1 cellular context compared by ENCODE assay signal in genomic region chr3:12670789-12671450, GRCh38.
TF ChIP-seq lines count a peak whose summit lies in the region.

No MANE protein-coding gene starts in this region.

TF ChIP-seq in HepG2, 621 proteins besides CTCF, POLR2A, EP300 and RAD21 (continued from another document and continues in another):
- TF ChIP-seq CSRNP2 (CRISPR knock-in tag; conservative IDR thresholded peaks at IDR 0.05; ENCODE audit: low read depth) (no peak), NR2F1 (CRISPR knock-in tag; IDR thresholded peaks at IDR 0.05) (peak; percentile 29 to 39; a peak in 2 of 4 replicates), CREM (IDR thresholded peaks at IDR 0.05) (no peak), CREM (CRISPR knock-in tag; IDR thresholded peaks at IDR 0.05) (no peak), ZEB1 (IDR thresholded peaks at IDR 0.05; ENCODE audit: insufficient replicate concordance, low read depth) (no peak), FOXK2 (IDR thresholded peaks at IDR 0.05) (no peak), MATR3 (CRISPR knock-in tag; IDR thresholded peaks at IDR 0.05) (no peak), ZMYM4 (CRISPR knock-in tag; IDR thresholded peaks at IDR 0.05) (peak; percentile 24; the same call in 1 of the 2 replicates), SALL1 (CRISPR knock-in tag; IDR thresholded peaks at IDR 0.05) (peak; percentile 95), ZNF619 (CRISPR knock-in tag; IDR thresholded peaks at IDR 0.05) (no peak), ZNF660 (CRISPR knock-in tag; IDR thresholded peaks at IDR 0.05; ENCODE audit: borderline replicate concordance, low read depth) (no peak), ZNF629 (CRISPR knock-in tag; conservative IDR thresholded peaks at IDR 0.05) (no peak), FOXA1 (IDR thresholded peaks at IDR 0.05) (no peak), FOXA1 (CRISPR knock-in tag; IDR thresholded peaks at IDR 0.05) (peak; percentile 76), SKI (IDR thresholded peaks at IDR 0.05; ENCODE audit: partially characterized antibody) (peak; percentile 29), MTA1 (CRISPR knock-in tag; IDR thresholded peaks at IDR 0.05; ENCODE audit: borderline replicate concordance) (peak; percentile 43; the same call in 1 of the 2 replicates), SP1 (IDR thresholded peaks at IDR 0.05) (no peak), SP1 (CRISPR knock-in tag; IDR thresholded peaks at IDR 0.05) (no peak), TARDBP (CRISPR knock-in tag; IDR thresholded peaks at IDR 0.05) (no peak), ZNF3 (CRISPR knock-in tag; IDR thresholded peaks at IDR 0.05) (no peak), ZKSCAN5 (CRISPR knock-in tag; IDR thresholded peaks at IDR 0.05) (no peak), CCDC6 (CRISPR knock-in tag; IDR thresholded peaks at IDR 0.05) (no peak), AKNA (CRISPR knock-in tag; IDR thresholded peaks at IDR 0.05; ENCODE audit: borderline replicate concordance) (no peak), XRCC5 (optimal IDR thresholded peaks at IDR 0.05; ENCODE audit: low read length) (peak; percentile 62), TOPORS (CRISPR knock-in tag; IDR thresholded peaks at IDR 0.05) (no peak), MTF2 (CRISPR knock-in tag; IDR thresholded peaks at IDR 0.05; ENCODE audit: borderline replicate concordance) (no peak), SOX13 (IDR thresholded peaks at IDR 0.05) (no peak), SOX13 (CRISPR knock-in tag; conservative IDR thresholded peaks at IDR 0.05 in 1 of 2, IDR thresholded peaks at IDR 0.05 in 1 of 2) (peak in 1 of 2 experiments; percentile 32; a peak in 1 of 4 replicates), MAX (IDR thresholded peaks at IDR 0.05) (0 out of 2 replicates have a peak, but pooled peaks have one; percentile 22), NR2F2 (IDR thresholded peaks at IDR 0.05; ENCODE audit: borderline replicate concordance, low read depth) (peak; percentile 70; the same call in 1 of the 2 replicates), ARNTL (CRISPR knock-in tag; IDR thresholded peaks at IDR 0.05) (no peak), ARNT (IDR thresholded peaks at IDR 0.05) (no peak), NR2C2 (CRISPR knock-in tag; IDR thresholded peaks at IDR 0.05; ENCODE audit: borderline replicate concordance) (peak; percentile 47; the same call in 1 of the 2 replicates), NCOR1 (IDR thresholded peaks at IDR 0.05; ENCODE audit: borderline replicate concordance, low read length) (0 out of 2 replicates have a peak, but pooled peaks have one; percentile 45), ARID4A (CRISPR knock-in tag; IDR thresholded peaks at IDR 0.05; ENCODE audit: borderline replicate concordance) (peak; percentile 46; the same call in 1 of the 2 replicates), ZNF451 (CRISPR knock-in tag; IDR thresholded peaks at IDR 0.05) (0 out of 2 replicates have a peak, but pooled peaks have one; percentile 40), ZNF543 (CRISPR knock-in tag; IDR thresholded peaks at IDR 0.05) (peak; percentile 65; the same call in 1 of the 2 replicates), FOXA3 (CRISPR knock-in tag; IDR thresholded peaks at IDR 0.05) (peak; percentile 83), ZNF598 (CRISPR knock-in tag; IDR thresholded peaks at IDR 0.05; ENCODE audit: borderline replicate concordance) (no peak)
- TF ChIP-seq, protein P1, sequence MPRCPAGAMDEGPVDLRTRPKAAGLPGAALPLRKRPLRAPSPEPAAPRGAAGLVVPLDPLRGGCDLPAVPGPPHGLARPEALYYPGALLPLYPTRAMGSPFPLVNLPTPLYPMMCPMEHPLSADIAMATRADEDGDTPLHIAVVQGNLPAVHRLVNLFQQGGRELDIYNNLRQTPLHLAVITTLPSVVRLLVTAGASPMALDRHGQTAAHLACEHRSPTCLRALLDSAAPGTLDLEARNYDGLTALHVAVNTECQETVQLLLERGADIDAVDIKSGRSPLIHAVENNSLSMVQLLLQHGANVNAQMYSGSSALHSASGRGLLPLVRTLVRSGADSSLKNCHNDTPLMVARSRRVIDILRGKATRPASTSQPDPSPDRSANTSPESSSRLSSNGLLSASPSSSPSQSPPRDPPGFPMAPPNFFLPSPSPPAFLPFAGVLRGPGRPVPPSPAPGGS (CRISPR knock-in tag; IDR thresholded peaks at IDR 0.05): no peak
- TF ChIP-seq, protein P2, sequence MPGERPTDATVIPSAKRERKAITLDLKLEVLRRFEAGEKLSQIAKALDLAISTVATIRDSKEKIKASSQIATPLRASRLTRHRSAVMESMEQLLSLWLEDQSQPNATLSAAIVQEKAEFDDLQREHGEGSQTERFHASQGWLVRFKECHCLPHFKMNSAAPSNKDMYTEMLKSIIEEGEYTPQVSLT (CRISPR knock-in tag; IDR thresholded peaks at IDR 0.05; ENCODE audit: borderline replicate concordance, low read depth): no peak
- TF ChIP-seq, protein P3, sequence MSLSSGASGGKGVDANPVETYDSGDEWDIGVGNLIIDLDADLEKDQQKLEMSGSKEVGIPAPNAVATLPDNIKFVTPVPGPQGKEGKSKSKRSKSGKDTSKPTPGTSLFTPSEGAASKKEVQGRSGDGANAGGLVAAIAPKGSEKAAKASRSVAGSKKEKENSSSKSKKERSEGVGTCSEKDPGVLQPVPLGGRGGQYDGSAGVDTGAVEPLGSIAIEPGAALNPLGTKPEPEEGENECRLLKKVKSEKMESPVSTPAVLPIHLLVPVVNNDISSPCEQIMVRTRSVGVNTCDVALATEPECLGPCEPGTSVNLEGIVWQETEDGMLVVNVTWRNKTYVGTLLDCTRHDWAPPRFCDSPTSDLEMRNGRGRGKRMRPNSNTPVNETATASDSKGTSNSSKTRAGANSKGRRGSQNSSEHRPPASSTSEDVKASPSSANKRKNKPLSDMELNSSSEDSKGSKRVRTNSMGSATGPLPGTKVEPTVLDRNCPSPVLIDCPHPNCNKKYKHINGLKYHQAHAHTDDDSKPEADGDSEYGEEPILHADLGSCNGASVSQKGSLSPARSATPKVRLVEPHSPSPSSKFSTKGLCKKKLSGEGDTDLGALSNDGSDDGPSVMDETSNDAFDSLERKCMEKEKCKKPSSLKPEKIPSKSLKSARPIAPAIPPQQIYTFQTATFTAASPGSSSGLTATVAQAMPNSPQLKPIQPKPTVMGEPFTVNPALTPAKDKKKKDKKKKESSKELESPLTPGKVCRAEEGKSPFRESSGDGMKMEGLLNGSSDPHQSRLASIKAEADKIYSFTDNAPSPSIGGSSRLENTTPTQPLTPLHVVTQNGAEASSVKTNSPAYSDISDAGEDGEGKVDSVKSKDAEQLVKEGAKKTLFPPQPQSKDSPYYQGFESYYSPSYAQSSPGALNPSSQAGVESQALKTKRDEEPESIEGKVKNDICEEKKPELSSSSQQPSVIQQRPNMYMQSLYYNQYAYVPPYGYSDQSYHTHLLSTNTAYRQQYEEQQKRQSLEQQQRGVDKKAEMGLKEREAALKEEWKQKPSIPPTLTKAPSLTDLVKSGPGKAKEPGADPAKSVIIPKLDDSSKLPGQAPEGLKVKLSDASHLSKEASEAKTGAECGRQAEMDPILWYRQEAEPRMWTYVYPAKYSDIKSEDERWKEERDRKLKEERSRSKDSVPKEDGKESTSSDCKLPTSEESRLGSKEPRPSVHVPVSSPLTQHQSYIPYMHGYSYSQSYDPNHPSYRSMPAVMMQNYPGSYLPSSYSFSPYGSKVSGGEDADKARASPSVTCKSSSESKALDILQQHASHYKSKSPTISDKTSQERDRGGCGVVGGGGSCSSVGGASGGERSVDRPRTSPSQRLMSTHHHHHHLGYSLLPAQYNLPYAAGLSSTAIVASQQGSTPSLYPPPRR (CRISPR knock-in tag; IDR thresholded peaks at IDR 0.05; ENCODE audit: borderline replicate concordance): peak; percentile 55; the same call in 1 of the 2 replicates
- TF ChIP-seq, protein P4, sequence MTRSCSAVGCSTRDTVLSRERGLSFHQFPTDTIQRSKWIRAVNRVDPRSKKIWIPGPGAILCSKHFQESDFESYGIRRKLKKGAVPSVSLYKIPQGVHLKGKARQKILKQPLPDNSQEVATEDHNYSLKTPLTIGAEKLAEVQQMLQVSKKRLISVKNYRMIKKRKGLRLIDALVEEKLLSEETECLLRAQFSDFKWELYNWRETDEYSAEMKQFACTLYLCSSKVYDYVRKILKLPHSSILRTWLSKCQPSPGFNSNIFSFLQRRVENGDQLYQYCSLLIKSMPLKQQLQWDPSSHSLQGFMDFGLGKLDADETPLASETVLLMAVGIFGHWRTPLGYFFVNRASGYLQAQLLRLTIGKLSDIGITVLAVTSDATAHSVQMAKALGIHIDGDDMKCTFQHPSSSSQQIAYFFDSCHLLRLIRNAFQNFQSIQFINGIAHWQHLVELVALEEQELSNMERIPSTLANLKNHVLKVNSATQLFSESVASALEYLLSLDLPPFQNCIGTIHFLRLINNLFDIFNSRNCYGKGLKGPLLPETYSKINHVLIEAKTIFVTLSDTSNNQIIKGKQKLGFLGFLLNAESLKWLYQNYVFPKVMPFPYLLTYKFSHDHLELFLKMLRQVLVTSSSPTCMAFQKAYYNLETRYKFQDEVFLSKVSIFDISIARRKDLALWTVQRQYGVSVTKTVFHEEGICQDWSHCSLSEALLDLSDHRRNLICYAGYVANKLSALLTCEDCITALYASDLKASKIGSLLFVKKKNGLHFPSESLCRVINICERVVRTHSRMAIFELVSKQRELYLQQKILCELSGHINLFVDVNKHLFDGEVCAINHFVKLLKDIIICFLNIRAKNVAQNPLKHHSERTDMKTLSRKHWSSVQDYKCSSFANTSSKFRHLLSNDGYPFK (CRISPR knock-in tag; IDR thresholded peaks at IDR 0.05; ENCODE audit: borderline replicate concordance): no peak
